In genomic region chr3:49171775-49172500, GRCh38 we compare ENCODE assay signal across 7 cellular contexts. TPM values are rescaled to one million over a fixed set of nuclear protein-coding genes. Genes with fewer than 3 reads are reported as not detected.
DNase-seq lines count a peak whose midpoint lies in the region; ATAC-seq, FAIRE-seq and TF ChIP-seq lines count a peak whose summit lies in the region.

No MANE protein-coding gene starts in this region.

- peaks cover 39 to 51% of the 10 kb centered on the region in 2 donors for H3K4me1 ChIP-seq in adrenal gland (replicated peaks in 1 of 2)
- H3K4me1 ChIP-seq in subcutaneous abdominal adipose tissue (ENCODE audit: control insufficient read depth in 5 of 5, insufficient read depth in 5 of 5, low read length in 5 of 5), result peaks cover 16 to 67% (median 62%) of the 10 kb centered on the region in 5 donors

- no peaks in the 10 kb centered on the region for H3K27me3 ChIP-seq in adrenal gland
- no peaks in the 10 kb centered on the region for H3K27me3 ChIP-seq in kidney epithelial cell (ENCODE audit: control insufficient read depth, insufficient read depth, low read length)
- H3K27me3 ChIP-seq in subcutaneous abdominal adipose tissue (ENCODE audit: control insufficient read depth in 5 of 5, insufficient read depth in 4 of 5, low read length in 5 of 5), result no peaks in the 10 kb centered on the region

- peak overlapping the region; percentile 54 to 87 (median 61) for H3K4me3 ChIP-seq in adrenal gland
- H3K4me3 ChIP-seq in kidney epithelial cell (ENCODE audit: low read depth, low read length), result peak overlapping the region; percentile 72
- H3K4me3 ChIP-seq in subcutaneous abdominal adipose tissue (ENCODE audit: low read depth in 1 of 5, low read length in 5 of 5), result peak overlapping the region; percentile 88 to 94 (median 90)

- TF ChIP-seq CTCF in adrenal gland (IDR thresholded peaks at IDR 0.05), result no peak
- no peak for TF ChIP-seq CTCF in kidney epithelial cell (IDR thresholded peaks at IDR 0.05; ENCODE audit: insufficient read depth, low read length, poor library complexity, severe bottlenecking)

- ATAC-seq in GM21423 (IDR thresholded peaks at IDR 0.05; ENCODE audit: unreplicated experiment), result no peak

- H3K9me3 ChIP-seq in adrenal gland (replicated peaks in 1 of 3), result no peaks in the 10 kb centered on the region
- H3K9me3 ChIP-seq in subcutaneous abdominal adipose tissue (ENCODE audit: control insufficient read depth in 5 of 5, low read length in 5 of 5), result no peaks in the 10 kb centered on the region

- DNase-seq in HTR-8/SVneo (ENCODE audit: insufficient read length, low spot score), result peak; percentile 21
- DNase-seq in adrenal gland, result no peak
- no peak for DNase-seq in kidney epithelial cell (ENCODE audit: low read depth)
- DNase-seq in NCI-H510A treated with DMSO at 0.1 percent for 48 hours (lab: John Stamatoyannopoulos, UW), result no peak
- no peak for DNase-seq in ACHN

- H3K9ac ChIP-seq in subcutaneous abdominal adipose tissue (ENCODE audit: low read length in 5 of 5), result peak overlapping the region; percentile 91 to 95 (median 94)

- TF ChIP-seq POLR2A in adrenal gland (IDR thresholded peaks at IDR 0.05), result no peak

- WGBS in adrenal gland, 4 donors, result 0 to 17% (median 6%) methylated on average over 2 to 7 of the region's 7 CpGs

- FAIRE-seq in HTR-8/SVneo (lab: Jason Lieb, UNC), result peak; percentile 28

- in situ Hi-C loops in ACHN (cut with HindIII; ENCODE audit: low pct_ligation_motif_present, low pct_unique_long_range_greater_than_20kb, low sequenced_read_pairs), result no loop called here

- H3K27ac ChIP-seq in adrenal gland (peak overlapping the region; percentile 49 to 93 (median 89)), subcutaneous abdominal adipose tissue (ENCODE audit: low read depth, low read length) (peak overlapping the region; percentile 92)

- H3K36me3 ChIP-seq in adrenal gland (replicated peaks in 1 of 2), result peaks cover 0 to 34% of the 10 kb centered on the region in 2 donors
- H3K36me3 ChIP-seq in kidney epithelial cell (ENCODE audit: control insufficient read depth, insufficient read depth, low read length), result no peaks in the 10 kb centered on the region
- peaks cover 0 to 35% (median 30%) of the 10 kb centered on the region in 5 donors for H3K36me3 ChIP-seq in subcutaneous abdominal adipose tissue (ENCODE audit: control insufficient read depth in 5 of 5, insufficient read depth in 5 of 5, low read length in 5 of 5)

- intact Hi-C loops in adrenal gland (cut with DNase I), result loop anchor here (5.0 kb wide), 1 partner anchor 105 kb away; the partner anchor contains the start of gene C3orf62 (in 2 of the 2)

RNA-seq across cellular contexts. Expression of gene KLHDC8B, which starts 0.5 kb away (rescaled TPM):
- total RNA-seq in adrenal gland (100 to 1,000 TPM; 195 to 501 (median 247) TPM), kidney epithelial cell (6.4 and 10.1 TPM in 2 replicates)
- 100 to 1,000 TPM; 127 to 226 (median 171) TPM for polyA plus RNA-seq in adrenal gland

RNA-seq across cellular contexts. Expression of gene CCDC71, which starts 5.8 kb away (rescaled TPM):
- 10 to 100 TPM; 23.5 to 46.4 (median 33.9) TPM for total RNA-seq in adrenal gland
- polyA plus RNA-seq in adrenal gland, result 10 to 100 TPM; 13.4 to 17.7 (median 15.7) TPM
- total RNA-seq in kidney epithelial cell, result 41.2 and 46.6 TPM in 2 replicates

RNA-seq across cellular contexts. Expression of gene LAMB2, which starts 39.1 kb away (rescaled TPM):
- total RNA-seq in adrenal gland (1,000 to 10,000 TPM in 3 of 8 donors, 100 to 1,000 TPM in 5; 490 to 1,423 (median 859) TPM), kidney epithelial cell (197 and 262 TPM in 2 replicates)
- polyA plus RNA-seq in adrenal gland, result 1,000 to 10,000 TPM in 2 of 3 donors, 100 to 1,000 TPM in 1; 346 to 1,805 (median 1,141) TPM

RNA-seq across cellular contexts. Expression of gene USP19, which starts 51.3 kb away (rescaled TPM):
- total RNA-seq in adrenal gland (100 to 1,000 TPM in 2 of 8 donors, 10 to 100 TPM in 6; 64.0 to 744 (median 88.2) TPM), kidney epithelial cell (55.2 and 62.6 TPM in 2 replicates)
- polyA plus RNA-seq in adrenal gland, result 10 to 100 TPM; 26.1 to 43.4 (median 27.8) TPM

Comparison
In these comparisons a context has a peak if more than half of its experiments do, and no peak if none do; other contexts are left out.
1. RNA of gene KLHDC8B, which starts 0.5 kb away (total RNA-seq): 195 to 501 TPM in adrenal gland; 6.4 to 10.1 TPM in kidney epithelial cell; every median in the first group is over 10 times any median in the second.
2. Peak in every context shown above with its lines, with median percentiles within 50 percentile points of each other: H3K4me3 ChIP-seq.